In the genomic region with DNA sequence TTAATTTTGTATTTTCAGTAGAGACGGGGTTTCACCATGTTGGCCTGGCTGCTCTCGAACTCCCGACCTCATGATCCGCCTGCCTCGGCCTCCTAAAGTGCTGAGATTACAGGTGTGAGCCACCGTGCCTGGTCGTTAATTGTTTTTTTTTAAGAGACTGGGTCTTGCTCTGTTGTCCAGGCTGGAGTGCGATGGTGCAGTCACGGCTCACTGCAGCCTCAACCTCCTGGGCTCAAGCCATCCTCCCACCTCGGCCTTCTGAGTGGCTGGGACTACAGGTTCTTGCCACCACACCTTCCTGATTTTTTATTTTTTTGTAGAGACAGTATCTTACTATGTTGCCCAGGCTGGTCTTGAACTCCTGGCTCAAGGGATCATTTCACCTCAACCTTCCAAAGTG, we compare ENCODE assay signal across 2 cellular contexts. TPM values are rescaled to one million over a fixed set of nuclear protein-coding genes. Genes with fewer than 3 reads are reported as not detected.
"Had no signal": no experiment of that assay in that cellular context is flagged by ENCODE, and none has a peak within 500 bp of the region (broad histone marks: within the 10 kb centered on the region; RNA-seq: fewer than 3 reads in every experiment).

No MANE protein-coding gene starts in this region.

RNA-seq across cellular contexts. Expression of a gene that starts 8.9 kb away (rescaled TPM):
- total RNA-seq: GM23248, HT-29 had no signal
